1 cellular context compared by ENCODE assay signal in the genomic region with DNA sequence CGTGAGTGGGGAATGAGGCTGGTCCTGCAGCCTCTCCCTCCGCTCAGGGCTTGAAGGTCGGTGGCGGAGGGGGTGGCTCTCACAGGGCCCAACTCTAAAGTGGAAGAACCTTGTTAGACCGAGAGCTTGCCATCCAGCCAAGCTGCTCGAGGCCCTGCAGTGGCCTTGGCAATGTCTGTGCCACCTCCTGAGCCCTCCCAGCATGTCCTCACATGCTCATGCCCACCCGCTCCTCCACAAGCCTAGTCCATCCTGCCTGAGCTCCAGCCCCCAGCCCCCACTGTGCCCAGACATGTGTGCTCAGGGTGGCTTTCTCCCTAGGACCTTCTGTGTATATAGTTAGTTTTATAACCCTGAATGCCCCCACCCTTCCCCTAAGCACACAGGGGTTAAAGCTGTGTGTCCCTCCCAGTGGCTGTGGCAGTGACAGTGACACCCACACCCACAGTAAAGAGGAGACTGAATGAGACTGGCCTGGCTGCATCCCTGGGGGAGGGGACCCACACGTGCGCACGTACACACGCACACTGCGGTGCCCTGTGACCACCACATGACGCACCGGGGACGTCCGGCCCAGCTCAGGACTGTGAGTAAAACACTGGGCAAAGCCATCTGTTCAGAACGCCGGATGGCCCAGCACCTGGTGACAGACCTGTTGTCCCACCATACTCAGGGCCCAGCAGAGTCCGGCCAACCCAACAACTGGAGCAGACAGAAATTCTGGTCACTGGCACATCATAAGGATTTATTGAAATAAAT.
TF ChIP-seq lines count a peak whose summit lies in the region.

No MANE protein-coding gene starts in this region.

TF ChIP-seq in GM23338, 12 proteins besides CTCF, POLR2A, EP300 and RAD21 (continued from another document):
- TF ChIP-seq, protein P1, sequence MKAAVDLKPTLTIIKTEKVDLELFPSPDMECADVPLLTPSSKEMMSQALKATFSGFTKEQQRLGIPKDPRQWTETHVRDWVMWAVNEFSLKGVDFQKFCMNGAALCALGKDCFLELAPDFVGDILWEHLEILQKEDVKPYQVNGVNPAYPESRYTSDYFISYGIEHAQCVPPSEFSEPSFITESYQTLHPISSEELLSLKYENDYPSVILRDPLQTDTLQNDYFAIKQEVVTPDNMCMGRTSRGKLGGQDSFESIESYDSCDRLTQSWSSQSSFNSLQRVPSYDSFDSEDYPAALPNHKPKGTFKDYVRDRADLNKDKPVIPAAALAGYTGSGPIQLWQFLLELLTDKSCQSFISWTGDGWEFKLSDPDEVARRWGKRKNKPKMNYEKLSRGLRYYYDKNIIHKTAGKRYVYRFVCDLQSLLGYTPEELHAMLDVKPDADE (IDR thresholded peaks at IDR 0.05) = no peak
- TF ChIP-seq POLR2AphosphoS5 (IDR thresholded peaks at IDR 0.05; ENCODE audit: low read depth) (no peak; the same call in 1 of the 2 replicates), NANOG (IDR thresholded peaks at IDR 0.05; ENCODE audit: borderline replicate concordance) (no peak), ZNF331 (CRISPR knock-in tag; IDR thresholded peaks at IDR 0.05; ENCODE audit: low read depth) (no peak), CREB1 (CRISPR knock-in tag; IDR thresholded peaks at IDR 0.05; ENCODE audit: low read depth) (no peak), EZH2phosphoT487 (IDR thresholded peaks at IDR 0.05; ENCODE audit: unreplicated experiment) (no peak), STAT1 (IDR thresholded peaks at IDR 0.05; ENCODE audit: unreplicated experiment) (no peak), ZNF114 (CRISPR knock-in tag; IDR thresholded peaks at IDR 0.05) (no peak), EZH2 (IDR thresholded peaks at IDR 0.05; ENCODE audit: low read depth, unreplicated experiment) (no peak), JUNB (IDR thresholded peaks at IDR 0.05; ENCODE audit: unreplicated experiment) (no peak)
- TF ChIP-seq, protein P2, sequence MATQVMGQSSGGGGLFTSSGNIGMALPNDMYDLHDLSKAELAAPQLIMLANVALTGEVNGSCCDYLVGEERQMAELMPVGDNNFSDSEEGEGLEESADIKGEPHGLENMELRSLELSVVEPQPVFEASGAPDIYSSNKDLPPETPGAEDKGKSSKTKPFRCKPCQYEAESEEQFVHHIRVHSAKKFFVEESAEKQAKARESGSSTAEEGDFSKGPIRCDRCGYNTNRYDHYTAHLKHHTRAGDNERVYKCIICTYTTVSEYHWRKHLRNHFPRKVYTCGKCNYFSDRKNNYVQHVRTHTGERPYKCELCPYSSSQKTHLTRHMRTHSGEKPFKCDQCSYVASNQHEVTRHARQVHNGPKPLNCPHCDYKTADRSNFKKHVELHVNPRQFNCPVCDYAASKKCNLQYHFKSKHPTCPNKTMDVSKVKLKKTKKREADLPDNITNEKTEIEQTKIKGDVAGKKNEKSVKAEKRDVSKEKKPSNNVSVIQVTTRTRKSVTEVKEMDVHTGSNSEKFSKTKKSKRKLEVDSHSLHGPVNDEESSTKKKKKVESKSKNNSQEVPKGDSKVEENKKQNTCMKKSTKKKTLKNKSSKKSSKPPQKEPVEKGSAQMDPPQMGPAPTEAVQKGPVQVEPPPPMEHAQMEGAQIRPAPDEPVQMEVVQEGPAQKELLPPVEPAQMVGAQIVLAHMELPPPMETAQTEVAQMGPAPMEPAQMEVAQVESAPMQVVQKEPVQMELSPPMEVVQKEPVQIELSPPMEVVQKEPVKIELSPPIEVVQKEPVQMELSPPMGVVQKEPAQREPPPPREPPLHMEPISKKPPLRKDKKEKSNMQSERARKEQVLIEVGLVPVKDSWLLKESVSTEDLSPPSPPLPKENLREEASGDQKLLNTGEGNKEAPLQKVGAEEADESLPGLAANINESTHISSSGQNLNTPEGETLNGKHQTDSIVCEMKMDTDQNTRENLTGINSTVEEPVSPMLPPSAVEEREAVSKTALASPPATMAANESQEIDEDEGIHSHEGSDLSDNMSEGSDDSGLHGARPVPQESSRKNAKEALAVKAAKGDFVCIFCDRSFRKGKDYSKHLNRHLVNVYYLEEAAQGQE (IDR thresholded peaks at IDR 0.05; ENCODE audit: unreplicated experiment) = no peak
